Comparison of ENCODE assay signal across 8 cellular contexts in the genomic region with DNA sequence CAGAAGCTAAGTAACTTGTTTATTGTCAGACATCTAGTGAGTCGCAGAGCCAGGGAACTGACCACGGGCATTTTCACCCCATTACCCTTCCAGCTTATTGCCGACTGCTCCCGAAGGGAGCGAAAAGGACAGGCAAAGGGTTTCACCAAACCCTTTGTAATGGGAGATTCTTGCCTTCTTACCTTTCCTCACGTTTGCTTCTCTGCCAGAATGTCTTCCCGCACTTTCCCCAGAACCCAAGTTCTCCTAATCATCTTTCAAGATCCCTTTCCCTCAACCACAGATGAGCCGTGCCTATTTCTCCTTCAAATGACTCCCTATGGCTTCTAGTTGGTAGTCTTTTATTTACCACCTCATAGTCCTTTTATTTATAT. TPM values are rescaled to one million over a fixed set of nuclear protein-coding genes. Genes with fewer than 3 reads are reported as not detected.
DNase-seq lines count a peak whose midpoint lies in the region; ATAC-seq and TF ChIP-seq lines count a peak whose summit lies in the region.

No MANE protein-coding gene starts in this region.

- intact Hi-C loops in A673 (cut with micrococcal nuclease; ENCODE audit: unreplicated experiment) (no loop called here), lower leg skin (cut with DNase I; ENCODE audit: low total_unique reads) (no loop called here)

- WGBS in lower leg skin, 2 donors: 0% methylated on average over 8 of the region's 8 CpGs
- 0% methylated on average over 8 of the region's 8 CpGs for WGBS in upper lobe of left lung, 2 donors

- ATAC-seq in upper lobe of left lung (ENCODE audit: low FRiP score in 2 of 2): no peak
- ATAC-seq in HG03045 (IDR thresholded peaks at IDR 0.05; ENCODE audit: unreplicated experiment): no peak

- no TSS peak for BruUV-seq in A673 (replicated peaks; lab: Mats Ljungman, UMichigan)

- H3K36me3 ChIP-seq in A673 (ENCODE audit: insufficient read depth, low read length, poor library complexity, severe bottlenecking) (peaks cover 21% of the 10 kb centered on the region), upper lobe of left lung (peaks cover 0 to 33% (median 14%) of the 10 kb centered on the region in 4 donors)

- H3K27ac ChIP-seq in A673 (ENCODE audit: low read depth, low read length, poor library complexity, severe bottlenecking) (peak overlapping the region; percentile 82), upper lobe of left lung (peak overlapping the region; percentile 85 to 92 (median 90))

- H3K4me1 ChIP-seq in A673 (ENCODE audit: insufficient read depth, low read length, poor library complexity, severe bottlenecking) (no peaks in the 10 kb centered on the region), upper lobe of left lung (peaks cover 21 to 42% (median 30%) of the 10 kb centered on the region in 4 donors)

- no peak for TF ChIP-seq CTCF in A673 (conservative IDR thresholded peaks at IDR 0.05; ENCODE audit: low read depth, low read length)
- no peak for TF ChIP-seq CTCF in astrocyte of the spinal cord (IDR thresholded peaks at IDR 0.05; ENCODE audit: low read depth, low read length)
- no peak for TF ChIP-seq CTCF in lower leg skin (IDR thresholded peaks at IDR 0.05)
- TF ChIP-seq CTCF in upper lobe of left lung (IDR thresholded peaks at IDR 0.05): no peak

- H3K4me3 ChIP-seq in A673 (ENCODE audit: low read depth, low read length, poor library complexity, severe bottlenecking): peak overlapping the region; percentile 82
- H3K4me3 ChIP-seq in astrocyte of the spinal cord (ENCODE audit: low read depth, low read length): peak overlapping the region; percentile 61
- peak overlapping the region; percentile 85 for H3K4me3 ChIP-seq in lower leg skin (ENCODE audit: low read depth, poor library complexity, severe bottlenecking)
- peak overlapping the region; percentile 82 to 98 (median 92) for H3K4me3 ChIP-seq in upper lobe of left lung

- in situ Hi-C loops in astrocyte of the spinal cord (cut with HindIII; ENCODE audit: low sequenced_read_pairs): no loop called here

- POLR2A ChIA-PET in A673 (lab: Charles Lee; ENCODE audit: low non-redundant PET): no interaction called here

- TF ChIP-seq EP300 in upper lobe of left lung (IDR thresholded peaks at IDR 0.05): no peak

- DNase-seq in A673 (ENCODE audit: low spot score) (no peak), HK-2 (ENCODE audit: unreplicated experiment) (peak; percentile 17), astrocyte of the spinal cord (ENCODE audit: low read depth, low spot score) (no peak), lower leg skin (ENCODE audit: low spot score in 2 of 2) (no peak), upper lobe of left lung (no peak), NCI-H510A treated with DMSO at 0.1 percent for 48 hours (lab: John Stamatoyannopoulos, UW) (no peak)
- DNase-seq in activated CD8-positive, alpha-beta memory T cell treated with anti-CD3 and anti-CD28 coated beads for 24 hours: no peak

- no peaks in the 10 kb centered on the region for H3K27me3 ChIP-seq in A673 (replicated peaks; ENCODE audit: insufficient read depth, low read depth, low read length, poor library complexity)
- no peaks in the 10 kb centered on the region for H3K27me3 ChIP-seq in upper lobe of left lung

- H3K9me3 ChIP-seq in A673 (ENCODE audit: low read depth, low read length, poor library complexity, severe bottlenecking) (no peaks in the 10 kb centered on the region), upper lobe of left lung (no peaks in the 10 kb centered on the region)

- CTCF ChIA-PET in A673 (lab: Charles Lee): no interaction called here

- TF ChIP-seq POLR2A in lower leg skin (IDR thresholded peaks at IDR 0.05) (no peak), upper lobe of left lung (IDR thresholded peaks at IDR 0.05) (no peak)

RNA-seq across cellular contexts. Expression of a gene that starts 0.5 kb away (rescaled TPM):
- 82.9 and 87.4 TPM in 2 replicates for total RNA-seq in A673 (2021)
- total RNA-seq in lower leg skin: 10 to 100 TPM; 40.9 to 59.9 (median 46.4) TPM
- 100 to 1,000 TPM in 1 of 6 donors, 10 to 100 TPM in 5; 41.9 to 101 (median 68.8) TPM for total RNA-seq in upper lobe of left lung

RNA-seq across cellular contexts. Expression of a gene that starts 30.8 kb away (rescaled TPM):
- total RNA-seq in A673 (2021) (190 and 209 TPM in 2 replicates), lower leg skin (10 to 100 TPM; 32.4 to 62.8 (median 34.3) TPM), upper lobe of left lung (10 to 100 TPM in 5 of 6 donors, 1 to 10 TPM in 1; 7.4 to 33.5 (median 22.1) TPM)

RNA-seq across cellular contexts. Expression of a gene that starts 31.5 kb away (rescaled TPM):
- total RNA-seq in A673 (2021) (38.6 and 41.6 TPM in 2 replicates), lower leg skin (1 to 10 TPM; 4.0 to 6.0 (median 4.8) TPM), upper lobe of left lung (1 to 10 TPM in 5 of 6 donors, under 1 TPM in 1; 0.44 to 6.3 (median 5.4) TPM)

RNA-seq across cellular contexts. Expression of a gene that starts 38.7 kb away (rescaled TPM):
- total RNA-seq in A673 (2021): 0.20 and 0.24 TPM in 2 replicates
- total RNA-seq in lower leg skin: under 1 TPM; 0.17 to 0.76 (median 0.49) TPM
- total RNA-seq in upper lobe of left lung: under 1 TPM in 2 of 6 donors, not detected in 4; 0.17 TPM
